8 cellular contexts compared by ENCODE assay signal in the genomic region with DNA sequence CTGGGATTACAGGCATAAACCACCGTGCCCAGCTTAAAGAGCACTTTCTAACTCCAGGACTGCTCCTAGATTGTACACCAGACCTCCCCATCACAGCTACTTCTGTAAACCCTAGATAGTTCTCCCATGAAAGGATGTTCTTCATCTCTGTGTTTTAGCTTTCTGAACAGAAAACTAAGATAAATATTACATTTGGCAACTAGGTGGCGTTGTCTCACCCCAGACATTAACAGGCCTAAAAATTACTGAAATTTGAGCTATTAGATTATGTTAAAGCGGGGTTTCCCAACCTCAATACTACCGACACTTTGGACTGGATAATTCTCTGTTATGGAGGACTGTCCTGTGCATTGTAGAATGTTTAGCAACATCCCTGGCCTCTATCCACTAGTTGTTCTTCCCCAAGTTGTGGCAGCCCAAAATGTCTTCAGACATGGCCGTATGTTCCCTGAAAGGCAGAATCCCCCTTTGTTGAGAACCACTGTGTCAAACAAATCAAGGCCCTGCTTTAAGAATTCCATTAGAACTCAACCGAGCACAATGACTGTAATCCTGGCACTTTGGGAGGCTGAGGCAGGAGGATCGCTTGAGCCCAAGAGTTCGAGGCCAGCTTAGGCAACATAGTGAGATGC. TPM values are rescaled to one million over a fixed set of nuclear protein-coding genes. Genes with fewer than 3 reads are reported as not detected.
DNase-seq lines count a peak whose midpoint lies in the region; ATAC-seq, FAIRE-seq and TF ChIP-seq lines count a peak whose summit lies in the region.

No MANE protein-coding gene starts in this region.

- H3K9ac ChIP-seq in kidney (ENCODE audit: low read length in 2 of 2) = no peak overlapping the region

- no peaks in the 10 kb centered on the region for H3K4me1 ChIP-seq in kidney (ENCODE audit: control insufficient read depth in 1 of 2, insufficient read depth in 1 of 2, low read depth in 1 of 2, low read length in 2 of 2)

- peak; percentile 37 for DNase-seq in DMS53 treated with DMSO at 0.1 percent for 48 hours (lab: John Stamatoyannopoulos, UW; ENCODE audit: unreplicated experiment)
- peak; percentile 44 for DNase-seq in HT1080 (ENCODE audit: low read depth)
- no peak for DNase-seq in kidney
- DNase-seq in posterior cingulate gyrus = no peak

- FAIRE-seq in kidney (lab: Jason Lieb, UNC) = no peak

- H3K36me3 ChIP-seq in kidney (ENCODE audit: control insufficient read depth in 1 of 2, insufficient read depth in 2 of 2, low read length in 2 of 2) = no peaks in the 10 kb centered on the region

- no peak overlapping the region for H3K27ac ChIP-seq in VCaP
- H3K27ac ChIP-seq in kidney (ENCODE audit: low read depth in 2 of 2, low read length in 2 of 2) = no peak overlapping the region

- no peaks in the 10 kb centered on the region for H3K9me3 ChIP-seq in kidney (ENCODE audit: control insufficient read depth in 1 of 2, low read length in 2 of 2)

- no peak overlapping the region for H3K4me3 ChIP-seq in kidney (ENCODE audit: low read length in 2 of 2)

- TF ChIP-seq CTCF in VCaP (conservative IDR thresholded peaks at IDR 0.05) = peak; percentile 79
- TF ChIP-seq CTCF in kidney (IDR thresholded peaks at IDR 0.05; ENCODE audit: borderline replicate concordance, extremely low read depth, insufficient read depth) = peak; percentile 62

- intact Hi-C loops in kidney (cut with DNase I) = no loop called here
- intact Hi-C loops in posterior cingulate gyrus (cut with DNase I) = loop anchor here (5.0 kb wide), 2 partner anchors 89 to 361 kb away; no protein-coding TSS in a partner anchor

- no peak for ATAC-seq in GM21737 (IDR thresholded peaks at IDR 0.05; ENCODE audit: unreplicated experiment)
- ATAC-seq in HG03469 (IDR thresholded peaks at IDR 0.05; ENCODE audit: unreplicated experiment) = no peak
- ATAC-seq in GM21529 (IDR thresholded peaks at IDR 0.05; ENCODE audit: unreplicated experiment) = no peak

RNA-seq across cellular contexts. Expression of gene ATOH7, which starts 19.1 kb away (rescaled TPM):
- total RNA-seq in HT1080 (2014; rRNA removed; shearing (Covaris generic)) = not detected in 2 replicates
- polyA plus RNA-seq in HT1080 (2015; cell fraction: cytosol; rRNA removed) = not detected in 2 replicates
- not detected in 2 replicates for polyA plus RNA-seq in HT1080 (2015; cell fraction: nucleus; rRNA removed)
- total RNA-seq in kidney = 0.16 TPM
- polyA plus RNA-seq in kidney (ENCODE audit: insufficient read depth, low read depth, low replicate concordance) = 0.45 TPM

Comparison
In these comparisons a context has a peak if more than half of its experiments do, and no peak if none do; other contexts are left out.
1. DNase-seq: peak in DMS53 treated with DMSO at 0.1 percent for 48 hours (single experiment) and HT1080 (single experiment); none in kidney (single experiment) and posterior cingulate gyrus (0 of 10).